1 cellular context compared by ENCODE assay signal in the genomic region with DNA sequence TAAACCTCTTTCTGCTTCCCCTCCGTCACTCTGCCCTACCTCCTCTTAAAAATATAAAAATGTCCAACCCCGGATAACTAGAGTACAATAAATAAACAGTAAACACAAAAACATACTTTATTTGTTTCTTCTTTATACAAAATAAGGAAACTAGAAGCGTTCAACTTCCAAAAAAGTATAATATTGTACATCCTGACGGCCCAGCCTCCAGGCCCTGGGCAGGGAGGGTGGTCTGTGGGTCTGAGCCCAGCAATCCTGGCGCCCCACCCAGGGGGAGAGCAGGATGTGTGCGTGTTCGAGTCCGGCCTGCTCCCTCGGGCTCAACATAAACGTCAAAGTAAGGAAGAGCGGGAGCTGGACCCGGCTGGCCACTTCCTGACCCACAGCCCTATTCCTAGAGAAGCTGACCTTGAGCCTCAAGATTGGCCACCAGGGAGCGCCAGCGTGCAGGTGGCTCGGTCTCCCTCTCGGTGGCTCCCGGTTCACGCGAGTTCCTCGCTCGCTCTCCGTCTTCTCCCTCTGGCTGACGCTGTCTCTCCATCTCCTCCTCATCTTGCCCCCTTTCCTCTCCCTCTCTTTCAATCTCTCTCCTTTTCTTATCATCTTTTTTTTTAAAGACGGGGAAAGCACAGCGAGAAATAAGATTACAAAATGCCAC.
A peak's percentile ranks its signal among the peaks of the same experiment; 100 is the strongest.
TF ChIP-seq lines count a peak whose summit lies in the region.

No MANE protein-coding gene starts in this region.

TF ChIP-seq in SK-N-SH, 30 proteins besides CTCF, POLR2A, EP300 and RAD21 (continued from another document):
- TF ChIP-seq, protein P1, sequence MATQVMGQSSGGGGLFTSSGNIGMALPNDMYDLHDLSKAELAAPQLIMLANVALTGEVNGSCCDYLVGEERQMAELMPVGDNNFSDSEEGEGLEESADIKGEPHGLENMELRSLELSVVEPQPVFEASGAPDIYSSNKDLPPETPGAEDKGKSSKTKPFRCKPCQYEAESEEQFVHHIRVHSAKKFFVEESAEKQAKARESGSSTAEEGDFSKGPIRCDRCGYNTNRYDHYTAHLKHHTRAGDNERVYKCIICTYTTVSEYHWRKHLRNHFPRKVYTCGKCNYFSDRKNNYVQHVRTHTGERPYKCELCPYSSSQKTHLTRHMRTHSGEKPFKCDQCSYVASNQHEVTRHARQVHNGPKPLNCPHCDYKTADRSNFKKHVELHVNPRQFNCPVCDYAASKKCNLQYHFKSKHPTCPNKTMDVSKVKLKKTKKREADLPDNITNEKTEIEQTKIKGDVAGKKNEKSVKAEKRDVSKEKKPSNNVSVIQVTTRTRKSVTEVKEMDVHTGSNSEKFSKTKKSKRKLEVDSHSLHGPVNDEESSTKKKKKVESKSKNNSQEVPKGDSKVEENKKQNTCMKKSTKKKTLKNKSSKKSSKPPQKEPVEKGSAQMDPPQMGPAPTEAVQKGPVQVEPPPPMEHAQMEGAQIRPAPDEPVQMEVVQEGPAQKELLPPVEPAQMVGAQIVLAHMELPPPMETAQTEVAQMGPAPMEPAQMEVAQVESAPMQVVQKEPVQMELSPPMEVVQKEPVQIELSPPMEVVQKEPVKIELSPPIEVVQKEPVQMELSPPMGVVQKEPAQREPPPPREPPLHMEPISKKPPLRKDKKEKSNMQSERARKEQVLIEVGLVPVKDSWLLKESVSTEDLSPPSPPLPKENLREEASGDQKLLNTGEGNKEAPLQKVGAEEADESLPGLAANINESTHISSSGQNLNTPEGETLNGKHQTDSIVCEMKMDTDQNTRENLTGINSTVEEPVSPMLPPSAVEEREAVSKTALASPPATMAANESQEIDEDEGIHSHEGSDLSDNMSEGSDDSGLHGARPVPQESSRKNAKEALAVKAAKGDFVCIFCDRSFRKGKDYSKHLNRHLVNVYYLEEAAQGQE (IDR thresholded peaks at IDR 0.05; ENCODE audit: low read depth, low read length) = no peak
- TF ChIP-seq, protein P2, sequence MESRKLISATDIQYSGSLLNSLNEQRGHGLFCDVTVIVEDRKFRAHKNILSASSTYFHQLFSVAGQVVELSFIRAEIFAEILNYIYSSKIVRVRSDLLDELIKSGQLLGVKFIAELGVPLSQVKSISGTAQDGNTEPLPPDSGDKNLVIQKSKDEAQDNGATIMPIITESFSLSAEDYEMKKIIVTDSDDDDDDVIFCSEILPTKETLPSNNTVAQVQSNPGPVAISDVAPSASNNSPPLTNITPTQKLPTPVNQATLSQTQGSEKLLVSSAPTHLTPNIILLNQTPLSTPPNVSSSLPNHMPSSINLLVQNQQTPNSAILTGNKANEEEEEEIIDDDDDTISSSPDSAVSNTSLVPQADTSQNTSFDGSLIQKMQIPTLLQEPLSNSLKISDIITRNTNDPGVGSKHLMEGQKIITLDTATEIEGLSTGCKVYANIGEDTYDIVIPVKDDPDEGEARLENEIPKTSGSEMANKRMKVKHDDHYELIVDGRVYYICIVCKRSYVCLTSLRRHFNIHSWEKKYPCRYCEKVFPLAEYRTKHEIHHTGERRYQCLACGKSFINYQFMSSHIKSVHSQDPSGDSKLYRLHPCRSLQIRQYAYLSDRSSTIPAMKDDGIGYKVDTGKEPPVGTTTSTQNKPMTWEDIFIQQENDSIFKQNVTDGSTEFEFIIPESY (IDR thresholded peaks at IDR 0.05; ENCODE audit: borderline replicate concordance, low read depth) = 0 out of 2 replicates have a peak, but pooled peaks have one; percentile 24
- TF ChIP-seq ELF1 (IDR thresholded peaks at IDR 0.05) (0 out of 2 replicates have a peak, but pooled peaks have one; percentile 8), GATA2 (CRISPR knock-in tag; IDR thresholded peaks at IDR 0.05) (no peak), GABPA (IDR thresholded peaks at IDR 0.05; ENCODE audit: low read depth) (no peak), NFIC (IDR thresholded peaks at IDR 0.05; ENCODE audit: borderline replicate concordance) (no peak), POLR2AphosphoS5 (IDR thresholded peaks at IDR 0.05; ENCODE audit: low read depth, low read length) (no peak), SMC3 (IDR thresholded peaks at IDR 0.05; ENCODE audit: low read depth, low read length) (peak; percentile 78), FOSL2 (IDR thresholded peaks at IDR 0.05; ENCODE audit: borderline replicate concordance, low read depth) (no peak), TAF1 (IDR thresholded peaks at IDR 0.05; ENCODE audit: borderline replicate concordance, low read depth, low read length) (no peak), RXRA (IDR thresholded peaks at IDR 0.05; ENCODE audit: borderline replicate concordance, low read depth) (no peak), FOXM1 (IDR thresholded peaks at IDR 0.05; ENCODE audit: low read depth) (no peak), NRF1 (IDR thresholded peaks at IDR 0.05; ENCODE audit: low read depth, low read length) (no peak), TCF12 (IDR thresholded peaks at IDR 0.05) (no peak), TEAD4 (IDR thresholded peaks at IDR 0.05; ENCODE audit: borderline replicate concordance, insufficient read depth) (no peak), MXI1 (IDR thresholded peaks at IDR 0.05; ENCODE audit: low read depth, low read length) (no peak), EZH2phosphoT487 (IDR thresholded peaks at IDR 0.05; ENCODE audit: borderline replicate concordance, low read depth) (no peak), JUND (IDR thresholded peaks at IDR 0.05) (no peak), RCOR1 (IDR thresholded peaks at IDR 0.05; ENCODE audit: low read length) (no peak)
- TF ChIP-seq, protein P3, sequence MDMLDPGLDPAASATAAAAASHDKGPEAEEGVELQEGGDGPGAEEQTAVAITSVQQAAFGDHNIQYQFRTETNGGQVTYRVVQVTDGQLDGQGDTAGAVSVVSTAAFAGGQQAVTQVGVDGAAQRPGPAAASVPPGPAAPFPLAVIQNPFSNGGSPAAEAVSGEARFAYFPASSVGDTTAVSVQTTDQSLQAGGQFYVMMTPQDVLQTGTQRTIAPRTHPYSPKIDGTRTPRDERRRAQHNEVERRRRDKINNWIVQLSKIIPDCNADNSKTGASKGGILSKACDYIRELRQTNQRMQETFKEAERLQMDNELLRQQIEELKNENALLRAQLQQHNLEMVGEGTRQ (IDR thresholded peaks at IDR 0.05; ENCODE audit: borderline replicate concordance, low read depth, low read length) = no peak
- TF ChIP-seq, protein P4, sequence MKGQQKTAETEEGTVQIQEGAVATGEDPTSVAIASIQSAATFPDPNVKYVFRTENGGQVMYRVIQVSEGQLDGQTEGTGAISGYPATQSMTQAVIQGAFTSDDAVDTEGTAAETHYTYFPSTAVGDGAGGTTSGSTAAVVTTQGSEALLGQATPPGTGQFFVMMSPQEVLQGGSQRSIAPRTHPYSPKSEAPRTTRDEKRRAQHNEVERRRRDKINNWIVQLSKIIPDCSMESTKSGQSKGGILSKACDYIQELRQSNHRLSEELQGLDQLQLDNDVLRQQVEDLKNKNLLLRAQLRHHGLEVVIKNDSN (IDR thresholded peaks at IDR 0.05; ENCODE audit: borderline replicate concordance, low read depth) = no peak
- TF ChIP-seq, protein P5, sequence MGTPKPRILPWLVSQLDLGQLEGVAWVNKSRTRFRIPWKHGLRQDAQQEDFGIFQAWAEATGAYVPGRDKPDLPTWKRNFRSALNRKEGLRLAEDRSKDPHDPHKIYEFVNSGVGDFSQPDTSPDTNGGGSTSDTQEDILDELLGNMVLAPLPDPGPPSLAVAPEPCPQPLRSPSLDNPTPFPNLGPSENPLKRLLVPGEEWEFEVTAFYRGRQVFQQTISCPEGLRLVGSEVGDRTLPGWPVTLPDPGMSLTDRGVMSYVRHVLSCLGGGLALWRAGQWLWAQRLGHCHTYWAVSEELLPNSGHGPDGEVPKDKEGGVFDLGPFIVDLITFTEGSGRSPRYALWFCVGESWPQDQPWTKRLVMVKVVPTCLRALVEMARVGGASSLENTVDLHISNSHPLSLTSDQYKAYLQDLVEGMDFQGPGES (IDR thresholded peaks at IDR 0.05; ENCODE audit: low read depth, low read length) = no peak
- TF ChIP-seq, protein P6, sequence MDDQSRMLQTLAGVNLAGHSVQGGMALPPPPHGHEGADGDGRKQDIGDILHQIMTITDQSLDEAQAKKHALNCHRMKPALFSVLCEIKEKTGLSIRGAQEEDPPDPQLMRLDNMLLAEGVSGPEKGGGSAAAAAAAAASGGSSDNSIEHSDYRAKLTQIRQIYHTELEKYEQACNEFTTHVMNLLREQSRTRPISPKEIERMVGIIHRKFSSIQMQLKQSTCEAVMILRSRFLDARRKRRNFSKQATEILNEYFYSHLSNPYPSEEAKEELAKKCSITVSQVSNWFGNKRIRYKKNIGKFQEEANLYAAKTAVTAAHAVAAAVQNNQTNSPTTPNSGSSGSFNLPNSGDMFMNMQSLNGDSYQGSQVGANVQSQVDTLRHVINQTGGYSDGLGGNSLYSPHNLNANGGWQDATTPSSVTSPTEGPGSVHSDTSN (IDR thresholded peaks at IDR 0.05) = no peak
